Comparison of ENCODE assay signal across 2 cellular contexts in genomic region chr20:62147125-62147524, GRCh38.
TF ChIP-seq lines count a peak whose summit lies in the region.

No MANE protein-coding gene starts in this region.

TF ChIP-seq in WTC11, 78 proteins besides CTCF, POLR2A, EP300 and RAD21:
- TF ChIP-seq, protein P1, sequence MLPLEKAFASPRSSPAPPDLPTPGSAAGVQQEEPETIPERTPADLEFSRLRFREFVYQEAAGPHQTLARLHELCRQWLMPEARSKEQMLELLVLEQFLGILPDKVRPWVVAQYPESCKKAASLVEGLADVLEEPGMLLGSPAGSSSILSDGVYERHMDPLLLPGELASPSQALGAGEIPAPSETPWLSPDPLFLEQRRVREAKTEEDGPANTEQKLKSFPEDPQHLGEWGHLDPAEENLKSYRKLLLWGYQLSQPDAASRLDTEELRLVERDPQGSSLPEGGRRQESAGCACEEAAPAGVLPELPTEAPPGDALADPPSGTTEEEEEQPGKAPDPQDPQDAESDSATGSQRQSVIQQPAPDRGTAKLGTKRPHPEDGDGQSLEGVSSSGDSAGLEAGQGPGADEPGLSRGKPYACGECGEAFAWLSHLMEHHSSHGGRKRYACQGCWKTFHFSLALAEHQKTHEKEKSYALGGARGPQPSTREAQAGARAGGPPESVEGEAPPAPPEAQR (CRISPR knock-in tag; IDR thresholded peaks at IDR 0.05), result no peak
- TF ChIP-seq NR2C2 (CRISPR knock-in tag; IDR thresholded peaks at IDR 0.05), result no peak

TF ChIP-seq in HepG2, 621 proteins besides CTCF, POLR2A, EP300 and RAD21 (continues in another document):
- no peak for TF ChIP-seq POGZ (CRISPR knock-in tag; IDR thresholded peaks at IDR 0.05)
- TF ChIP-seq ISL2 (CRISPR knock-in tag; IDR thresholded peaks at IDR 0.05), result no peak
- TF ChIP-seq ZNF235 (CRISPR knock-in tag; IDR thresholded peaks at IDR 0.05; ENCODE audit: borderline replicate concordance), result 0 out of 2 replicates have a peak, but pooled peaks have one; percentile 30
- TF ChIP-seq TARDBP (CRISPR knock-in tag; IDR thresholded peaks at IDR 0.05), result no peak
- peak; percentile 45 for TF ChIP-seq AGO2 (optimal IDR thresholded peaks at IDR 0.05; ENCODE audit: low read depth, low read length)
- TF ChIP-seq ZNF607 (CRISPR knock-in tag; IDR thresholded peaks at IDR 0.05; ENCODE audit: borderline replicate concordance), result no peak
- TF ChIP-seq, protein P2, sequence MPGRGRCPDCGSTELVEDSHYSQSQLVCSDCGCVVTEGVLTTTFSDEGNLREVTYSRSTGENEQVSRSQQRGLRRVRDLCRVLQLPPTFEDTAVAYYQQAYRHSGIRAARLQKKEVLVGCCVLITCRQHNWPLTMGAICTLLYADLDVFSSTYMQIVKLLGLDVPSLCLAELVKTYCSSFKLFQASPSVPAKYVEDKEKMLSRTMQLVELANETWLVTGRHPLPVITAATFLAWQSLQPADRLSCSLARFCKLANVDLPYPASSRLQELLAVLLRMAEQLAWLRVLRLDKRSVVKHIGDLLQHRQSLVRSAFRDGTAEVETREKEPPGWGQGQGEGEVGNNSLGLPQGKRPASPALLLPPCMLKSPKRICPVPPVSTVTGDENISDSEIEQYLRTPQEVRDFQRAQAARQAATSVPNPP (CRISPR knock-in tag; IDR thresholded peaks at IDR 0.05), result no peak
- 0 out of 2 replicates have a peak, but pooled peaks have one; percentile 21 for TF ChIP-seq BORCS8-MEF2B (CRISPR knock-in tag; IDR thresholded peaks at IDR 0.05)
- TF ChIP-seq NR3C1 (CRISPR knock-in tag; IDR thresholded peaks at IDR 0.05), result no peak
- TF ChIP-seq ZNF841 (CRISPR knock-in tag; IDR thresholded peaks at IDR 0.05; ENCODE audit: borderline replicate concordance), result no peak
- peak; percentile 31; the same call in 1 of the 2 replicates for TF ChIP-seq MYC (CRISPR knock-in tag; IDR thresholded peaks at IDR 0.05; ENCODE audit: borderline replicate concordance)
- no peak for TF ChIP-seq ZBTB39 (CRISPR knock-in tag; IDR thresholded peaks at IDR 0.05)
- no peak for TF ChIP-seq ZSCAN22 (CRISPR knock-in tag; IDR thresholded peaks at IDR 0.05)
- no peak for TF ChIP-seq ZNF343 (CRISPR knock-in tag; IDR thresholded peaks at IDR 0.05)
- TF ChIP-seq, protein P3, sequence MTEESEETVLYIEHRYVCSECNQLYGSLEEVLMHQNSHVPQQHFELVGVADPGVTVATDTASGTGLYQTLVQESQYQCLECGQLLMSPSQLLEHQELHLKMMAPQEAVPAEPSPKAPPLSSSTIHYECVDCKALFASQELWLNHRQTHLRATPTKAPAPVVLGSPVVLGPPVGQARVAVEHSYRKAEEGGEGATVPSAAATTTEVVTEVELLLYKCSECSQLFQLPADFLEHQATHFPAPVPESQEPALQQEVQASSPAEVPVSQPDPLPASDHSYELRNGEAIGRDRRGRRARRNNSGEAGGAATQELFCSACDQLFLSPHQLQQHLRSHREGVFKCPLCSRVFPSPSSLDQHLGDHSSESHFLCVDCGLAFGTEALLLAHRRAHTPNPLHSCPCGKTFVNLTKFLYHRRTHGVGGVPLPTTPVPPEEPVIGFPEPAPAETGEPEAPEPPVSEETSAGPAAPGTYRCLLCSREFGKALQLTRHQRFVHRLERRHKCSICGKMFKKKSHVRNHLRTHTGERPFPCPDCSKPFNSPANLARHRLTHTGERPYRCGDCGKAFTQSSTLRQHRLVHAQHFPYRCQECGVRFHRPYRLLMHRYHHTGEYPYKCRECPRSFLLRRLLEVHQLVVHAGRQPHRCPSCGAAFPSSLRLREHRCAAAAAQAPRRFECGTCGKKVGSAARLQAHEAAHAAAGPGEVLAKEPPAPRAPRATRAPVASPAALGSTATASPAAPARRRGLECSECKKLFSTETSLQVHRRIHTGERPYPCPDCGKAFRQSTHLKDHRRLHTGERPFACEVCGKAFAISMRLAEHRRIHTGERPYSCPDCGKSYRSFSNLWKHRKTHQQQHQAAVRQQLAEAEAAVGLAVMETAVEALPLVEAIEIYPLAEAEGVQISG (CRISPR knock-in tag; IDR thresholded peaks at IDR 0.05), result peak; percentile 13; the same call in 1 of the 2 replicates
- TF ChIP-seq ZNF558 (CRISPR knock-in tag; IDR thresholded peaks at IDR 0.05; ENCODE audit: borderline replicate concordance), result no peak
- TF ChIP-seq, protein P4, sequence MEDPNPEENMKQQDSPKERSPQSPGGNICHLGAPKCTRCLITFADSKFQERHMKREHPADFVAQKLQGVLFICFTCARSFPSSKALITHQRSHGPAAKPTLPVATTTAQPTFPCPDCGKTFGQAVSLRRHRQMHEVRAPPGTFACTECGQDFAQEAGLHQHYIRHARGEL (CRISPR knock-in tag; IDR thresholded peaks at IDR 0.05), result 0 out of 2 replicates have a peak, but pooled peaks have one; percentile 35
- TF ChIP-seq KLF15 (CRISPR knock-in tag; IDR thresholded peaks at IDR 0.05; ENCODE audit: borderline replicate concordance), result no peak
- TF ChIP-seq ZNF563 (CRISPR knock-in tag; IDR thresholded peaks at IDR 0.05), result no peak
- TF ChIP-seq SOX5 (CRISPR knock-in tag; IDR thresholded peaks at IDR 0.05; ENCODE audit: borderline replicate concordance), result no peak
- TF ChIP-seq, protein P5, sequence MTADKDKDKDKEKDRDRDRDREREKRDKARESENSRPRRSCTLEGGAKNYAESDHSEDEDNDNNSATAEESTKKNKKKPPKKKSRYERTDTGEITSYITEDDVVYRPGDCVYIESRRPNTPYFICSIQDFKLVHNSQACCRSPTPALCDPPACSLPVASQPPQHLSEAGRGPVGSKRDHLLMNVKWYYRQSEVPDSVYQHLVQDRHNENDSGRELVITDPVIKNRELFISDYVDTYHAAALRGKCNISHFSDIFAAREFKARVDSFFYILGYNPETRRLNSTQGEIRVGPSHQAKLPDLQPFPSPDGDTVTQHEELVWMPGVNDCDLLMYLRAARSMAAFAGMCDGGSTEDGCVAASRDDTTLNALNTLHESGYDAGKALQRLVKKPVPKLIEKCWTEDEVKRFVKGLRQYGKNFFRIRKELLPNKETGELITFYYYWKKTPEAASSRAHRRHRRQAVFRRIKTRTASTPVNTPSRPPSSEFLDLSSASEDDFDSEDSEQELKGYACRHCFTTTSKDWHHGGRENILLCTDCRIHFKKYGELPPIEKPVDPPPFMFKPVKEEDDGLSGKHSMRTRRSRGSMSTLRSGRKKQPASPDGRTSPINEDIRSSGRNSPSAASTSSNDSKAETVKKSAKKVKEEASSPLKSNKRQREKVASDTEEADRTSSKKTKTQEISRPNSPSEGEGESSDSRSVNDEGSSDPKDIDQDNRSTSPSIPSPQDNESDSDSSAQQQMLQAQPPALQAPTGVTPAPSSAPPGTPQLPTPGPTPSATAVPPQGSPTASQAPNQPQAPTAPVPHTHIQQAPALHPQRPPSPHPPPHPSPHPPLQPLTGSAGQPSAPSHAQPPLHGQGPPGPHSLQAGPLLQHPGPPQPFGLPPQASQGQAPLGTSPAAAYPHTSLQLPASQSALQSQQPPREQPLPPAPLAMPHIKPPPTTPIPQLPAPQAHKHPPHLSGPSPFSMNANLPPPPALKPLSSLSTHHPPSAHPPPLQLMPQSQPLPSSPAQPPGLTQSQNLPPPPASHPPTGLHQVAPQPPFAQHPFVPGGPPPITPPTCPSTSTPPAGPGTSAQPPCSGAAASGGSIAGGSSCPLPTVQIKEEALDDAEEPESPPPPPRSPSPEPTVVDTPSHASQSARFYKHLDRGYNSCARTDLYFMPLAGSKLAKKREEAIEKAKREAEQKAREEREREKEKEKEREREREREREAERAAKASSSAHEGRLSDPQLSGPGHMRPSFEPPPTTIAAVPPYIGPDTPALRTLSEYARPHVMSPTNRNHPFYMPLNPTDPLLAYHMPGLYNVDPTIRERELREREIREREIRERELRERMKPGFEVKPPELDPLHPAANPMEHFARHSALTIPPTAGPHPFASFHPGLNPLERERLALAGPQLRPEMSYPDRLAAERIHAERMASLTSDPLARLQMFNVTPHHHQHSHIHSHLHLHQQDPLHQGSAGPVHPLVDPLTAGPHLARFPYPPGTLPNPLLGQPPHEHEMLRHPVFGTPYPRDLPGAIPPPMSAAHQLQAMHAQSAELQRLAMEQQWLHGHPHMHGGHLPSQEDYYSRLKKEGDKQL (CRISPR knock-in tag; IDR thresholded peaks at IDR 0.05; ENCODE audit: low read depth), result no peak
- TF ChIP-seq ZMAT3 (CRISPR knock-in tag; conservative IDR thresholded peaks at IDR 0.05), result no peak
- TF ChIP-seq, protein P6, sequence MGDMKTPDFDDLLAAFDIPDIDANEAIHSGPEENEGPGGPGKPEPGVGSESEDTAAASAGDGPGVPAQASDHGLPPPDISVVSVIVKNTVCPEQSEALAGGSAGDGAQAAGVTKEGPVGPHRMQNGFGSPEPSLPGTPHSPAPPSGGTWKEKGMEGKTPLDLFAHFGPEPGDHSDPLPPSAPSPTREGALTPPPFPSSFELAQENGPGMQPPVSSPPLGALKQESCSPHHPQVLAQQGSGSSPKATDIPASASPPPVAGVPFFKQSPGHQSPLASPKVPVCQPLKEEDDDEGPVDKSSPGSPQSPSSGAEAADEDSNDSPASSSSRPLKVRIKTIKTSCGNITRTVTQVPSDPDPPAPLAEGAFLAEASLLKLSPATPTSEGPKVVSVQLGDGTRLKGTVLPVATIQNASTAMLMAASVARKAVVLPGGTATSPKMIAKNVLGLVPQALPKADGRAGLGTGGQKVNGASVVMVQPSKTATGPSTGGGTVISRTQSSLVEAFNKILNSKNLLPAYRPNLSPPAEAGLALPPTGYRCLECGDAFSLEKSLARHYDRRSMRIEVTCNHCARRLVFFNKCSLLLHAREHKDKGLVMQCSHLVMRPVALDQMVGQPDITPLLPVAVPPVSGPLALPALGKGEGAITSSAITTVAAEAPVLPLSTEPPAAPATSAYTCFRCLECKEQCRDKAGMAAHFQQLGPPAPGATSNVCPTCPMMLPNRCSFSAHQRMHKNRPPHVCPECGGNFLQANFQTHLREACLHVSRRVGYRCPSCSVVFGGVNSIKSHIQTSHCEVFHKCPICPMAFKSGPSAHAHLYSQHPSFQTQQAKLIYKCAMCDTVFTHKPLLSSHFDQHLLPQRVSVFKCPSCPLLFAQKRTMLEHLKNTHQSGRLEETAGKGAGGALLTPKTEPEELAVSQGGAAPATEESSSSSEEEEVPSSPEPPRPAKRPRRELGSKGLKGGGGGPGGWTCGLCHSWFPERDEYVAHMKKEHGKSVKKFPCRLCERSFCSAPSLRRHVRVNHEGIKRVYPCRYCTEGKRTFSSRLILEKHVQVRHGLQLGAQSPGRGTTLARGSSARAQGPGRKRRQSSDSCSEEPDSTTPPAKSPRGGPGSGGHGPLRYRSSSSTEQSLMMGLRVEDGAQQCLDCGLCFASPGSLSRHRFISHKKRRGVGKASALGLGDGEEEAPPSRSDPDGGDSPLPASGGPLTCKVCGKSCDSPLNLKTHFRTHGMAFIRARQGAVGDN (CRISPR knock-in tag; IDR thresholded peaks at IDR 0.05), result peak; percentile 1; the same call in 1 of the 2 replicates
- TF ChIP-seq ZNF83 (CRISPR knock-in tag; IDR thresholded peaks at IDR 0.05; ENCODE audit: borderline replicate concordance), result no peak
- TF ChIP-seq ZNF589 (CRISPR knock-in tag; conservative IDR thresholded peaks at IDR 0.05), result no peak
- TF ChIP-seq, protein P7, sequence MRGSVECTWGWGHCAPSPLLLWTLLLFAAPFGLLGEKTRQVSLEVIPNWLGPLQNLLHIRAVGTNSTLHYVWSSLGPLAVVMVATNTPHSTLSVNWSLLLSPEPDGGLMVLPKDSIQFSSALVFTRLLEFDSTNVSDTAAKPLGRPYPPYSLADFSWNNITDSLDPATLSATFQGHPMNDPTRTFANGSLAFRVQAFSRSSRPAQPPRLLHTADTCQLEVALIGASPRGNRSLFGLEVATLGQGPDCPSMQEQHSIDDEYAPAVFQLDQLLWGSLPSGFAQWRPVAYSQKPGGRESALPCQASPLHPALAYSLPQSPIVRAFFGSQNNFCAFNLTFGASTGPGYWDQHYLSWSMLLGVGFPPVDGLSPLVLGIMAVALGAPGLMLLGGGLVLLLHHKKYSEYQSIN (CRISPR knock-in tag; IDR thresholded peaks at IDR 0.05; ENCODE audit: borderline replicate concordance), result no peak
- 0 out of 2 replicates have a peak, but pooled peaks have one; percentile 55 for TF ChIP-seq NFKB2 (CRISPR knock-in tag; IDR thresholded peaks at IDR 0.05; ENCODE audit: borderline replicate concordance)
- TF ChIP-seq SPEN (CRISPR knock-in tag; IDR thresholded peaks at IDR 0.05; ENCODE audit: low read depth), result 0 out of 2 replicates have a peak, but pooled peaks have one; percentile 34
- TF ChIP-seq, protein P8, sequence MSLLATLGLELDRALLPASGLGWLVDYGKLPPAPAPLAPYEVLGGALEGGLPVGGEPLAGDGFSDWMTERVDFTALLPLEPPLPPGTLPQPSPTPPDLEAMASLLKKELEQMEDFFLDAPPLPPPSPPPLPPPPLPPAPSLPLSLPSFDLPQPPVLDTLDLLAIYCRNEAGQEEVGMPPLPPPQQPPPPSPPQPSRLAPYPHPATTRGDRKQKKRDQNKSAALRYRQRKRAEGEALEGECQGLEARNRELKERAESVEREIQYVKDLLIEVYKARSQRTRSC (CRISPR knock-in tag; IDR thresholded peaks at IDR 0.05; ENCODE audit: low read depth), result no peak
- TF ChIP-seq ARHGAP35 (CRISPR knock-in tag; IDR thresholded peaks at IDR 0.05; ENCODE audit: borderline replicate concordance), result no peak
- TF ChIP-seq ZNF776 (CRISPR knock-in tag; IDR thresholded peaks at IDR 0.05), result peak; percentile 43; the same call in 1 of the 2 replicates
- TF ChIP-seq, protein P9, sequence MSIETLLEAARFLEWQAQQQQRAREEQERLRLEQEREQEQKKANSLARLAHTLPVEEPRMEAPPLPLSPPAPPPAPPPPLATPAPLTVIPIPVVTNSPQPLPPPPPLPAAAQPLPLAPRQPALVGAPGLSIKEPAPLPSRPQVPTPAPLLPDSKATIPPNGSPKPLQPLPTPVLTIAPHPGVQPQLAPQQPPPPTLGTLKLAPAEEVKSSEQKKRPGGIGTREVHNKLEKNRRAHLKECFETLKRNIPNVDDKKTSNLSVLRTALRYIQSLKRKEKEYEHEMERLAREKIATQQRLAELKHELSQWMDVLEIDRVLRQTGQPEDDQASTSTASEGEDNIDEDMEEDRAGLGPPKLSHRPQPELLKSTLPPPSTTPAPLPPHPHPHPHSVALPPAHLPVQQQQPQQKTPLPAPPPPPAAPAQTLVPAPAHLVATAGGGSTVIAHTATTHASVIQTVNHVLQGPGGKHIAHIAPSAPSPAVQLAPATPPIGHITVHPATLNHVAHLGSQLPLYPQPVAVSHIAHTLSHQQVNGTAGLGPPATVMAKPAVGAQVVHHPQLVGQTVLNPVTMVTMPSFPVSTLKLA (IDR thresholded peaks at IDR 0.05), result no peak
- TF ChIP-seq ETV6 (CRISPR knock-in tag; conservative IDR thresholded peaks at IDR 0.05), result no peak
- 0 out of 2 replicates have a peak, but pooled peaks have one; percentile 5 for TF ChIP-seq HNF4A (CRISPR knock-in tag; IDR thresholded peaks at IDR 0.05)
- TF ChIP-seq LBX2 (CRISPR knock-in tag; IDR thresholded peaks at IDR 0.05; ENCODE audit: borderline replicate concordance), result no peak
